12 cellular contexts compared by ENCODE assay signal in genomic region chr11:93591247-93591898, GRCh38. TPM values are rescaled to one million over a fixed set of nuclear protein-coding genes. Genes with fewer than 3 reads are reported as not detected.
DNase-seq lines count a peak whose midpoint lies in the region; ATAC-seq lines count a peak whose summit lies in the region.
"Had no signal": no experiment of that assay in that cellular context is flagged by ENCODE, and none has a peak within 500 bp of the region (broad histone marks: within the 10 kb centered on the region; RNA-seq: fewer than 3 reads in every experiment).

No MANE protein-coding gene starts in this region.

- ATAC-seq in GM21390 (IDR thresholded peaks at IDR 0.05; ENCODE audit: unreplicated experiment) (peak; percentile 94), HG03432 (IDR thresholded peaks at IDR 0.05; ENCODE audit: unreplicated experiment) (peak; percentile 84), right cardiac atrium (no peak)

- H3K4me1 ChIP-seq in right cardiac atrium (ENCODE audit: control insufficient read depth, insufficient read depth, low read length), result no peaks in the 10 kb centered on the region

- no peaks in the 10 kb centered on the region; the same call in 1 of the 2 replicates for H3K27me3 ChIP-seq in H7 (ENCODE audit: control insufficient read depth, insufficient read depth, low read length)
- H3K27me3 ChIP-seq in right cardiac atrium (ENCODE audit: control insufficient read depth, insufficient read depth), result no peaks in the 10 kb centered on the region
- H3K27me3 ChIP-seq: transverse colon had no signal

- intact Hi-C loops in right cardiac atrium (cut with DNase I), result no loop called here

- H3K27ac ChIP-seq in right cardiac atrium (ENCODE audit: low read length), result no peak overlapping the region
- H3K27ac ChIP-seq: C4-2B, transverse colon had no signal

- no peak overlapping the region for H3K4me3 ChIP-seq in H7 (ENCODE audit: insufficient read depth, low read depth, low read length)
- no peak overlapping the region for H3K4me3 ChIP-seq in right cardiac atrium (ENCODE audit: low read length)
- H3K4me3 ChIP-seq: transverse colon had no signal

- peak; percentile 48 for DNase-seq in ELR (ENCODE audit: low read depth)
- peak; percentile 55 for DNase-seq in astrocyte of the hippocampus (ENCODE audit: low read depth, low spot score)
- DNase-seq in NCI-H187 (lab: John Stamatoyannopoulos, UW), result no peak
- no peak for DNase-seq in H7
- no peak for DNase-seq in right cardiac atrium
- DNase-seq in DMS153 (lab: John Stamatoyannopoulos, UW), result no peak
- DNase-seq: activated naive CD4-positive, alpha-beta T cell treated with anti-CD3 and anti-CD28 coated beads, Interleukin-2, amount 50 U/mL, for 16 hours; SHP77; transverse colon had no signal

- no peaks in the 10 kb centered on the region for H3K9me3 ChIP-seq in right cardiac atrium (ENCODE audit: control insufficient read depth, low read length)
- H3K9me3 ChIP-seq: transverse colon had no signal

- no peaks in the 10 kb centered on the region for H3K36me3 ChIP-seq in H7 (replicated peaks; ENCODE audit: control insufficient read depth, insufficient read depth, low read length)
- H3K36me3 ChIP-seq: transverse colon had no signal

- 86% methylated on average over 6 of the region's 6 CpGs for WGBS in right cardiac atrium

RNA-seq across cellular contexts. Expression of gene SMCO4, which starts 48.2 kb away (rescaled TPM):
- total RNA-seq in H7 (2014; rRNA removed; shearing (Covaris generic)), result 57.6 and 84.9 TPM in 2 replicates
- total RNA-seq in right cardiac atrium, result 10 to 100 TPM; 31.8 to 95.6 (median 59.8) TPM
- polyA plus RNA-seq in right cardiac atrium, result 69.9 TPM

Comparison
In these comparisons a context has a peak if more than half of its experiments do, and no peak if none do; other contexts are left out.
1. DNase-seq: peak in ELR (single experiment) and astrocyte of the hippocampus (single experiment); none in NCI-H187 (0 of 2), H7 (single experiment), right cardiac atrium (0 of 3) and DMS153 (single experiment).
2. ATAC-seq: peak in GM21390 (single experiment) and HG03432 (single experiment); none in right cardiac atrium (0 of 2).